Comparison of ENCODE assay signal across 25 cellular contexts in genomic region chr4:47711183-47711582, GRCh38.
DNase-seq lines count a peak whose midpoint lies in the region; ATAC-seq, FAIRE-seq and TF ChIP-seq lines count a peak whose summit lies in the region.
"Had no signal": no experiment of that assay in that cellular context is flagged by ENCODE, and none has a peak within 500 bp of the region (broad histone marks: within the 10 kb centered on the region; RNA-seq: fewer than 3 reads in every experiment).

No MANE protein-coding gene starts in this region.

- TF ChIP-seq CTCF in H1 (IDR thresholded peaks at IDR 0.05; ENCODE audit: control extremely low read depth in 1 of 3, insufficient read depth in 1 of 3, low read depth in 1 of 3, low read length in 3 of 3) = no peak
- no peak for TF ChIP-seq CTCF in endothelial cell (IDR thresholded peaks at IDR 0.05; ENCODE audit: unreplicated experiment)

- no peak overlapping the region for H3K4me3 ChIP-seq in HUES48 (ENCODE audit: low read depth, low read length)
- H3K4me3 ChIP-seq in H1 (ENCODE audit: extremely low read depth in 1 of 4, insufficient read depth in 2 of 4, low read depth in 3 of 4, low read length in 4 of 4) = no peak overlapping the region
- no peak overlapping the region for H3K4me3 ChIP-seq in neuronal stem cell (ENCODE audit: low read length in 2 of 2)
- H3K4me3 ChIP-seq: GM12878, GM23248 had no signal

- H2BK20ac ChIP-seq in H1 (ENCODE audit: low read length) = no peak overlapping the region

- no peak overlapping the region for H3K4me3 Mint-ChIP-seq in endothelial cell (ENCODE audit: unreplicated experiment)
- H3K4me3 Mint-ChIP-seq: CD4-positive, CD25-positive, alpha-beta regulatory T cell; CD8-positive, alpha-beta memory T cell; IgD-negative memory B cell had no signal

- H3K23ac ChIP-seq in H1 (ENCODE audit: insufficient read length) (no peak overlapping the region), neuronal stem cell (ENCODE audit: low read depth, low read length, poor library complexity) (no peak overlapping the region)

- H3K27me3 ChIP-seq in HUES48 (ENCODE audit: control insufficient read depth, insufficient read depth, low read length) (no peaks in the 10 kb centered on the region), H1 (replicated peaks in 1 of 4; ENCODE audit: control insufficient read depth in 3 of 4, extremely low read depth in 1 of 4, insufficient read depth in 3 of 4, low read length in 3 of 4) (peaks cover 0 to 1% (median 0%) of the 10 kb centered on the region in 4 experiments; a peak in 1 of 7 replicates), neuronal stem cell (ENCODE audit: control insufficient read depth in 3 of 3, insufficient read depth in 3 of 3, low read depth in 1 of 3, low read length in 3 of 3) (peaks cover 0 to 6% (median 0%) of the 10 kb centered on the region in 3 experiments)
- H3K27me3 ChIP-seq: BE2C had no signal

- ATAC-seq in GM19035 (IDR thresholded peaks at IDR 0.05; ENCODE audit: unreplicated experiment) = no peak
- ATAC-seq: GM12878, HepG2 had no signal

- H4K5ac ChIP-seq in H1 (ENCODE audit: insufficient read length, low read depth, low read length) = no peak overlapping the region

- H3K4ac ChIP-seq in H1 (replicated peaks; ENCODE audit: insufficient read length, low read depth, low read length) (no peak overlapping the region), neuronal stem cell (ENCODE audit: low read length) (no peak overlapping the region)

- DNase-seq in H1 (ENCODE audit: low read depth in 1 of 2, low spot score in 2 of 2) (no peak), neuronal stem cell (ENCODE audit: low spot score) (no peak), endothelial cell (ENCODE audit: low spot score) (no peak)
- no peak for DNase-seq in activated CD4-positive, alpha-beta T cell treated with anti-CD3 and anti-CD28 coated beads, Interleukin-2, amount 50 U/mL, for 48 hours
- DNase-seq: ACHN; BE2C; C1 segment of cervical spinal cord; CD4-positive, CD25-positive, alpha-beta regulatory T cell; CD8-positive, alpha-beta memory T cell; COR-L47; DMS 273 treated with DMSO at 0.1 percent for 48 hours; DMS53; DND-41; EL; GM23248; H7; KG1 had no signal

- no peak overlapping the region for H2AK5ac ChIP-seq in H1 (ENCODE audit: low read depth, low read length)
- no peak overlapping the region for H2AK5ac ChIP-seq in neuronal stem cell (ENCODE audit: low read depth, low read length)

- H3K4me1 Mint-ChIP-seq in endothelial cell (ENCODE audit: unreplicated experiment) = no peaks in the 10 kb centered on the region
- H3K4me1 Mint-ChIP-seq: CD4-positive, CD25-positive, alpha-beta regulatory T cell; CD8-positive, alpha-beta memory T cell had no signal

- TF ChIP-seq POLR2A in H1 (IDR thresholded peaks at IDR 0.05; ENCODE audit: control extremely low read depth in 1 of 2, low read depth in 2 of 2, low read length in 2 of 2) = no peak

- H3K27ac ChIP-seq in HUES48 (ENCODE audit: low read depth, low read length) (peak overlapping the region; percentile 48), H1 (ENCODE audit: low read depth, low read length) (no peak overlapping the region), neuronal stem cell (replicated peaks; ENCODE audit: low read length) (no peak overlapping the region)
- H3K27ac ChIP-seq: GM23248 had no signal

- peaks cover 14% of the 10 kb centered on the region for H3K4me1 ChIP-seq in HUES48 (ENCODE audit: control insufficient read depth, insufficient read depth, low read length)
- no peaks in the 10 kb centered on the region for H3K4me1 ChIP-seq in H1 (replicated peaks in 1 of 4; ENCODE audit: control insufficient read depth in 3 of 4, insufficient read depth in 4 of 4, low read length in 3 of 4)
- peaks cover 4% of the 10 kb centered on the region in 2 donors for H3K4me1 ChIP-seq in neuronal stem cell (ENCODE audit: control insufficient read depth in 2 of 2, insufficient read depth in 1 of 2, low read depth in 1 of 2, low read length in 2 of 2)
- H3K4me1 ChIP-seq: BE2C had no signal

- no peak overlapping the region for H3K4me2 ChIP-seq in H1 (ENCODE audit: insufficient read depth in 1 of 2, low read depth in 2 of 2, low read length in 2 of 2)
- H3K4me2 ChIP-seq in neuronal stem cell (ENCODE audit: insufficient read depth, low read length, poor library complexity, severe bottlenecking) = no peak overlapping the region

- H3K9me3 Mint-ChIP-seq in endothelial cell (ENCODE audit: unreplicated experiment) = no peaks in the 10 kb centered on the region
- H3K9me3 Mint-ChIP-seq: CD4-positive, CD25-positive, alpha-beta regulatory T cell; CD8-positive, alpha-beta memory T cell; IgD-negative memory B cell had no signal

- H3K36me3 ChIP-seq in HUES48 (ENCODE audit: control insufficient read depth, insufficient read depth, low read length) (no peaks in the 10 kb centered on the region), H1 (ENCODE audit: control insufficient read depth in 2 of 4, insufficient read depth in 4 of 4, low read length in 3 of 4) (no peaks in the 10 kb centered on the region), neuronal stem cell (replicated peaks in 1 of 2; ENCODE audit: control insufficient read depth in 2 of 2, insufficient read depth in 2 of 2, low read length in 2 of 2) (no peaks in the 10 kb centered on the region)
- H3K36me3 ChIP-seq: BE2C had no signal

- H3K9me3 ChIP-seq in HUES48 (ENCODE audit: control insufficient read depth, insufficient read depth, low read length) (no peaks in the 10 kb centered on the region), H1 (ENCODE audit: insufficient read depth in 2 of 2, low read depth in 1 of 2, low read length in 1 of 2) (no peaks in the 10 kb centered on the region), neuronal stem cell (replicated peaks in 1 of 2; ENCODE audit: control insufficient read depth in 2 of 2, insufficient read depth in 1 of 2, low read depth in 1 of 2, low read length in 2 of 2) (peaks cover 0 to 2% of the 10 kb centered on the region in 2 donors)
- H3K9me3 ChIP-seq: BE2C had no signal

- H4K20me1 ChIP-seq in H1 (replicated peaks in 1 of 2; ENCODE audit: control insufficient read depth in 1 of 2, insufficient read depth in 2 of 2, low read length in 2 of 2) = no peaks in the 10 kb centered on the region

- H3K56ac ChIP-seq in H1 (replicated peaks; ENCODE audit: insufficient read length, low read depth, low read length) = no peak overlapping the region

- no peak for TF ChIP-seq EP300 in H1 (IDR thresholded peaks at IDR 0.05; ENCODE audit: borderline replicate concordance in 1 of 2, low read depth in 2 of 2, low read length in 2 of 2)

- FAIRE-seq in H1 (lab: Jason Lieb, UNC) = peak; percentile 13
- FAIRE-seq: A204.1, GM12878, GM19239, HepG2, HTR-8/SVneo had no signal

- no peaks in the 10 kb centered on the region for H3K79me2 ChIP-seq in H1 (ENCODE audit: control insufficient read depth in 1 of 2, insufficient read depth in 2 of 2, low read length in 2 of 2)

- H2BK15ac ChIP-seq in H1 (ENCODE audit: low read length) (no peak overlapping the region), neuronal stem cell (ENCODE audit: low read length) (no peak overlapping the region)

- H2BK5ac ChIP-seq in H1 (ENCODE audit: low read depth, low read length) (no peak overlapping the region), neuronal stem cell (ENCODE audit: low read length) (no peak overlapping the region)

- H2BK120ac ChIP-seq in H1 (replicated peaks; ENCODE audit: low read depth, low read length) (no peak overlapping the region), neuronal stem cell (ENCODE audit: low read depth, low read length) (no peak overlapping the region)

- H3K79me1 ChIP-seq in H1 (ENCODE audit: low read depth, low read length) (no peaks in the 10 kb centered on the region), neuronal stem cell (ENCODE audit: low read depth, low read length) (no peaks in the 10 kb centered on the region)

- no peak overlapping the region for H3K27ac Mint-ChIP-seq in endothelial cell (ENCODE audit: unreplicated experiment)
- H3K27ac Mint-ChIP-seq: CD4-positive, CD25-positive, alpha-beta regulatory T cell; CD8-positive, alpha-beta memory T cell; IgD-negative memory B cell had no signal

- no peak overlapping the region for H4K91ac ChIP-seq in H1 (replicated peaks; ENCODE audit: insufficient read length, low read length)
- H4K91ac ChIP-seq in neuronal stem cell (ENCODE audit: low read depth, low read length, poor library complexity) = no peak overlapping the region

- no peak overlapping the region for H3K9ac ChIP-seq in HUES48 (ENCODE audit: low read depth, low read length)
- no peak overlapping the region for H3K9ac ChIP-seq in H1 (replicated peaks in 1 of 4; ENCODE audit: extremely low read depth in 1 of 4, low read depth in 3 of 4, low read length in 3 of 4)
- no peak overlapping the region for H3K9ac ChIP-seq in neuronal stem cell (ENCODE audit: low read depth, low read length, poor library complexity)
- H3K9ac ChIP-seq: GM23248 had no signal

- 90% methylated on average over 4 of the region's 4 CpGs; no CpG with 5 or more reads in 1 of the 2 experiments for WGBS in H1 (ENCODE audit: extremely low coverage in 1 of 2, insufficient coverage in 1 of 2, insufficient read length in 1 of 2, insufficient replicate concordance in 2 of 2, low coverage in 1 of 2, low lambda C conversion rate in 2 of 2, missing lambda C conversion rate in 1 of 2), 2 experiments
- no CpG with 5 or more reads among the region's 4 CpGs for WGBS in neuronal stem cell (ENCODE audit: extremely low coverage in 2 of 2, insufficient read length in 2 of 2, insufficient replicate concordance in 1 of 2), 2 donors

- H3K36me3 Mint-ChIP-seq in endothelial cell (ENCODE audit: low read depth, unreplicated experiment) = no peaks in the 10 kb centered on the region
- H3K36me3 Mint-ChIP-seq: CD4-positive, CD25-positive, alpha-beta regulatory T cell; CD8-positive, alpha-beta memory T cell; IgD-negative memory B cell had no signal

- H3K18ac ChIP-seq in H1 (ENCODE audit: extremely low read depth, low read length) (no peak overlapping the region; the same call in 1 of the 2 replicates), neuronal stem cell (ENCODE audit: low read length) (no peak overlapping the region)

- TF ChIP-seq RAD21 in H1 (IDR thresholded peaks at IDR 0.05 in 1 of 2, conservative IDR thresholded peaks at IDR 0.05 in 1 of 2; ENCODE audit: low read depth in 2 of 2, low read length in 2 of 2) = no peak

- no peak overlapping the region for H3K14ac ChIP-seq in H1 (ENCODE audit: insufficient read length)
- H3K14ac ChIP-seq in neuronal stem cell (ENCODE audit: low read length) = no peak overlapping the region

- H2AFZ ChIP-seq in H1 (ENCODE audit: low read length) (peak overlapping the region; percentile 88), neuronal stem cell (ENCODE audit: low read length) (peak overlapping the region; percentile 79)
- H2AFZ ChIP-seq: GM23248 had no signal

- POLR2A ChIA-PET in H1 (lab: Charles Lee; ENCODE audit: partially characterized antibody) = no interaction called here

- H4K8ac ChIP-seq in H1 (ENCODE audit: extremely low read depth, insufficient read depth, low read length) (0 out of 2 replicates have a peak overlapping the region, but pooled peaks have one; percentile 11), neuronal stem cell (ENCODE audit: low read depth, low read length) (no peak overlapping the region)

- CTCF ChIA-PET in H1 (lab: Charles Lee; ENCODE audit: partially characterized antibody) = interaction anchor here (1.1 to 16.8 kb wide), 3 partner anchors 21 to 127 kb away, joined by 3 to 282 read pairs (median 3); partner anchors contain the start of gene CORIN

- H3K27me3 Mint-ChIP-seq in endothelial cell (ENCODE audit: unreplicated experiment) = no peaks in the 10 kb centered on the region

- H2BK12ac ChIP-seq in H1 (ENCODE audit: low read depth, low read length) = no peak overlapping the region
- H2BK12ac ChIP-seq in neuronal stem cell (ENCODE audit: low read length) = no peak overlapping the region

- H3K23me2 ChIP-seq in H1 (ENCODE audit: low read depth, low read length) = no peaks in the 10 kb centered on the region
